1 cellular context compared by ENCODE assay signal in genomic region chr6:90294989-90295853, GRCh38.
TF ChIP-seq lines count a peak whose summit lies in the region.

No MANE protein-coding gene starts in this region.

TF ChIP-seq in IMR-90, 13 proteins besides CTCF, POLR2A, EP300 and RAD21 (continued from another document):
- TF ChIP-seq CHD1 (IDR thresholded peaks at IDR 0.05; ENCODE audit: low read depth, low read length), result no peak
TF ChIP-seq in IMR-90: peak in this region for 2.
